ENCODE assay signal across 2 cellular contexts in the genomic region with DNA sequence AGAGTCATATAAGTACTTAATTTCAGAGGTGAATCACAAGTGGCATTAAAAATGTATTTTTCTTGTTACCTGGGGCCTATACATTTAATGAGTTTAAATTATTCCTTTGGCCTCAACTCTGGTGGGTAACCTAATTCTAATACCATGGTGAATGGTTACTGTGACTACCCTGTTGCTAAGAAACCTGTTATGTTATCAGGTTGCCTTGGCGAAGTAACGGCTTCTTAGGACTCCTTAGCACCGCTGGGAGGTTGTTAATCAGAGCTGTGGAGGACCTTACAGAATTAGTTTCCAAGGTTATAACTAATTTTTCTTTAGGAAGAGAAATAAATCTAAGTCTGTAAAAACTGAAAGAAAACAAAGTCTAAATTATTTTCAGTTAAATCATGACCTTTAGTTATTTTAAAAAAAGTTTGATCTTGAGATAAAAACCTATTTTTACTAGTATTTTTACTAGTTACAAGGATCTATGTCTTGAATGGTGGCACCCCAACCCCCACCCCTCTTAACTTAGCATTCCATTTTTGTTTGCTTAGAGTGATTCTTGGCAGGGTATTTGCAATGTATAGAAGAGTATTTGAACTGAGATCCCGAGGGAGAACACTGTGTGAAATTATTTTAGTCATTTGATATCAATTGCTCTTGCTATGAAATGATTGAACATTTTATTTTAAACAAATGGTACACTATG.
TF ChIP-seq lines count a peak whose summit lies in the region.

No MANE protein-coding gene starts in this region.

TF ChIP-seq in IMR-90, 13 proteins besides CTCF, POLR2A, EP300 and RAD21 (continued from another document):
- TF ChIP-seq, protein P1, sequence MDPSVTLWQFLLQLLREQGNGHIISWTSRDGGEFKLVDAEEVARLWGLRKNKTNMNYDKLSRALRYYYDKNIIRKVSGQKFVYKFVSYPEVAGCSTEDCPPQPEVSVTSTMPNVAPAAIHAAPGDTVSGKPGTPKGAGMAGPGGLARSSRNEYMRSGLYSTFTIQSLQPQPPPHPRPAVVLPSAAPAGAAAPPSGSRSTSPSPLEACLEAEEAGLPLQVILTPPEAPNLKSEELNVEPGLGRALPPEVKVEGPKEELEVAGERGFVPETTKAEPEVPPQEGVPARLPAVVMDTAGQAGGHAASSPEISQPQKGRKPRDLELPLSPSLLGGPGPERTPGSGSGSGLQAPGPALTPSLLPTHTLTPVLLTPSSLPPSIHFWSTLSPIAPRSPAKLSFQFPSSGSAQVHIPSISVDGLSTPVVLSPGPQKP (IDR thresholded peaks at IDR 0.05; ENCODE audit: borderline replicate concordance, low read depth, low read length): no peak
- TF ChIP-seq MAFK (IDR thresholded peaks at IDR 0.05; ENCODE audit: low read depth, low read length) (no peak), CEBPB (IDR thresholded peaks at IDR 0.05; ENCODE audit: low read depth, low read length) (no peak), FOS (IDR thresholded peaks at IDR 0.05; ENCODE audit: low read depth, low read length) (no peak), BHLHE40 (IDR thresholded peaks at IDR 0.05; ENCODE audit: low read depth, low read length) (no peak), CHD1 (IDR thresholded peaks at IDR 0.05; ENCODE audit: low read depth, low read length) (no peak), RFX5 (IDR thresholded peaks at IDR 0.05; ENCODE audit: low read depth, low read length) (no peak), MXI1 (IDR thresholded peaks at IDR 0.05; ENCODE audit: borderline replicate concordance, low read depth, low read length) (no peak), SMC3 (IDR thresholded peaks at IDR 0.05; ENCODE audit: low read depth, low read length) (no peak), NFE2L2 (IDR thresholded peaks at IDR 0.05; ENCODE audit: low read depth, low read length) (no peak), RCOR1 (IDR thresholded peaks at IDR 0.05; ENCODE audit: insufficient replicate concordance, low read length) (no peak)
- TF ChIP-seq, protein P2, sequence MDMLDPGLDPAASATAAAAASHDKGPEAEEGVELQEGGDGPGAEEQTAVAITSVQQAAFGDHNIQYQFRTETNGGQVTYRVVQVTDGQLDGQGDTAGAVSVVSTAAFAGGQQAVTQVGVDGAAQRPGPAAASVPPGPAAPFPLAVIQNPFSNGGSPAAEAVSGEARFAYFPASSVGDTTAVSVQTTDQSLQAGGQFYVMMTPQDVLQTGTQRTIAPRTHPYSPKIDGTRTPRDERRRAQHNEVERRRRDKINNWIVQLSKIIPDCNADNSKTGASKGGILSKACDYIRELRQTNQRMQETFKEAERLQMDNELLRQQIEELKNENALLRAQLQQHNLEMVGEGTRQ (IDR thresholded peaks at IDR 0.05; ENCODE audit: low read depth, low read length): no peak
TF ChIP-seq in IMR-90: peak in this region for 0.

TF ChIP-seq in SK-N-SH, 30 proteins besides CTCF, POLR2A, EP300 and RAD21 (continued from another document):
- TF ChIP-seq, protein P3, sequence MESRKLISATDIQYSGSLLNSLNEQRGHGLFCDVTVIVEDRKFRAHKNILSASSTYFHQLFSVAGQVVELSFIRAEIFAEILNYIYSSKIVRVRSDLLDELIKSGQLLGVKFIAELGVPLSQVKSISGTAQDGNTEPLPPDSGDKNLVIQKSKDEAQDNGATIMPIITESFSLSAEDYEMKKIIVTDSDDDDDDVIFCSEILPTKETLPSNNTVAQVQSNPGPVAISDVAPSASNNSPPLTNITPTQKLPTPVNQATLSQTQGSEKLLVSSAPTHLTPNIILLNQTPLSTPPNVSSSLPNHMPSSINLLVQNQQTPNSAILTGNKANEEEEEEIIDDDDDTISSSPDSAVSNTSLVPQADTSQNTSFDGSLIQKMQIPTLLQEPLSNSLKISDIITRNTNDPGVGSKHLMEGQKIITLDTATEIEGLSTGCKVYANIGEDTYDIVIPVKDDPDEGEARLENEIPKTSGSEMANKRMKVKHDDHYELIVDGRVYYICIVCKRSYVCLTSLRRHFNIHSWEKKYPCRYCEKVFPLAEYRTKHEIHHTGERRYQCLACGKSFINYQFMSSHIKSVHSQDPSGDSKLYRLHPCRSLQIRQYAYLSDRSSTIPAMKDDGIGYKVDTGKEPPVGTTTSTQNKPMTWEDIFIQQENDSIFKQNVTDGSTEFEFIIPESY (IDR thresholded peaks at IDR 0.05; ENCODE audit: borderline replicate concordance, low read depth): no peak
- TF ChIP-seq TAF1 (IDR thresholded peaks at IDR 0.05; ENCODE audit: borderline replicate concordance, low read depth, low read length) (no peak), TEAD4 (IDR thresholded peaks at IDR 0.05; ENCODE audit: borderline replicate concordance, insufficient read depth) (no peak), MEF2A (IDR thresholded peaks at IDR 0.05; ENCODE audit: borderline replicate concordance, low read depth) (no peak), RFX5 (IDR thresholded peaks at IDR 0.05; ENCODE audit: low read length) (no peak), TCF12 (IDR thresholded peaks at IDR 0.05) (no peak), RXRA (IDR thresholded peaks at IDR 0.05; ENCODE audit: borderline replicate concordance, low read depth) (no peak)
- TF ChIP-seq, protein P4, sequence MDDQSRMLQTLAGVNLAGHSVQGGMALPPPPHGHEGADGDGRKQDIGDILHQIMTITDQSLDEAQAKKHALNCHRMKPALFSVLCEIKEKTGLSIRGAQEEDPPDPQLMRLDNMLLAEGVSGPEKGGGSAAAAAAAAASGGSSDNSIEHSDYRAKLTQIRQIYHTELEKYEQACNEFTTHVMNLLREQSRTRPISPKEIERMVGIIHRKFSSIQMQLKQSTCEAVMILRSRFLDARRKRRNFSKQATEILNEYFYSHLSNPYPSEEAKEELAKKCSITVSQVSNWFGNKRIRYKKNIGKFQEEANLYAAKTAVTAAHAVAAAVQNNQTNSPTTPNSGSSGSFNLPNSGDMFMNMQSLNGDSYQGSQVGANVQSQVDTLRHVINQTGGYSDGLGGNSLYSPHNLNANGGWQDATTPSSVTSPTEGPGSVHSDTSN (IDR thresholded peaks at IDR 0.05): no peak
- TF ChIP-seq, protein P5, sequence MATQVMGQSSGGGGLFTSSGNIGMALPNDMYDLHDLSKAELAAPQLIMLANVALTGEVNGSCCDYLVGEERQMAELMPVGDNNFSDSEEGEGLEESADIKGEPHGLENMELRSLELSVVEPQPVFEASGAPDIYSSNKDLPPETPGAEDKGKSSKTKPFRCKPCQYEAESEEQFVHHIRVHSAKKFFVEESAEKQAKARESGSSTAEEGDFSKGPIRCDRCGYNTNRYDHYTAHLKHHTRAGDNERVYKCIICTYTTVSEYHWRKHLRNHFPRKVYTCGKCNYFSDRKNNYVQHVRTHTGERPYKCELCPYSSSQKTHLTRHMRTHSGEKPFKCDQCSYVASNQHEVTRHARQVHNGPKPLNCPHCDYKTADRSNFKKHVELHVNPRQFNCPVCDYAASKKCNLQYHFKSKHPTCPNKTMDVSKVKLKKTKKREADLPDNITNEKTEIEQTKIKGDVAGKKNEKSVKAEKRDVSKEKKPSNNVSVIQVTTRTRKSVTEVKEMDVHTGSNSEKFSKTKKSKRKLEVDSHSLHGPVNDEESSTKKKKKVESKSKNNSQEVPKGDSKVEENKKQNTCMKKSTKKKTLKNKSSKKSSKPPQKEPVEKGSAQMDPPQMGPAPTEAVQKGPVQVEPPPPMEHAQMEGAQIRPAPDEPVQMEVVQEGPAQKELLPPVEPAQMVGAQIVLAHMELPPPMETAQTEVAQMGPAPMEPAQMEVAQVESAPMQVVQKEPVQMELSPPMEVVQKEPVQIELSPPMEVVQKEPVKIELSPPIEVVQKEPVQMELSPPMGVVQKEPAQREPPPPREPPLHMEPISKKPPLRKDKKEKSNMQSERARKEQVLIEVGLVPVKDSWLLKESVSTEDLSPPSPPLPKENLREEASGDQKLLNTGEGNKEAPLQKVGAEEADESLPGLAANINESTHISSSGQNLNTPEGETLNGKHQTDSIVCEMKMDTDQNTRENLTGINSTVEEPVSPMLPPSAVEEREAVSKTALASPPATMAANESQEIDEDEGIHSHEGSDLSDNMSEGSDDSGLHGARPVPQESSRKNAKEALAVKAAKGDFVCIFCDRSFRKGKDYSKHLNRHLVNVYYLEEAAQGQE (IDR thresholded peaks at IDR 0.05; ENCODE audit: low read depth, low read length): no peak
